In genomic region chr7:24402655-24403054, GRCh38 we compare ENCODE assay signal across 2 cellular contexts.
TF ChIP-seq lines count a peak whose summit lies in the region.

No MANE protein-coding gene starts in this region.

TF ChIP-seq in GM23338, 12 proteins besides CTCF, POLR2A, EP300 and RAD21 (continued from another document):
- TF ChIP-seq ETS1 (IDR thresholded peaks at IDR 0.05) (no peak), POLR2AphosphoS5 (IDR thresholded peaks at IDR 0.05; ENCODE audit: low read depth) (no peak), REST (IDR thresholded peaks at IDR 0.05; ENCODE audit: unreplicated experiment) (no peak), NANOG (IDR thresholded peaks at IDR 0.05; ENCODE audit: borderline replicate concordance) (no peak), STAT1 (IDR thresholded peaks at IDR 0.05; ENCODE audit: unreplicated experiment) (no peak), ZNF462 (CRISPR knock-in tag; IDR thresholded peaks at IDR 0.05) (no peak), CREB1 (CRISPR knock-in tag; IDR thresholded peaks at IDR 0.05; ENCODE audit: low read depth) (no peak), EZH2phosphoT487 (IDR thresholded peaks at IDR 0.05; ENCODE audit: unreplicated experiment) (no peak), EZH2 (IDR thresholded peaks at IDR 0.05; ENCODE audit: low read depth, unreplicated experiment) (no peak), ZNF114 (CRISPR knock-in tag; IDR thresholded peaks at IDR 0.05) (no peak)

TF ChIP-seq in GM12878, 131 proteins besides CTCF, POLR2A, EP300 and RAD21:
- TF ChIP-seq ZBTB11 (CRISPR knock-in tag; IDR thresholded peaks at IDR 0.05) (no peak), ASH2L (IDR thresholded peaks at IDR 0.05; ENCODE audit: borderline replicate concordance, low read depth) (no peak), ZBTB33 (IDR thresholded peaks at IDR 0.05) (no peak)
